In genomic region chr9:128203024-128203841, GRCh38 we compare ENCODE assay signal across 8 cellular contexts. TPM values are rescaled to one million over a fixed set of nuclear protein-coding genes. Genes with fewer than 3 reads are reported as not detected.
DNase-seq lines count a peak whose midpoint lies in the region; ATAC-seq and TF ChIP-seq lines count a peak whose summit lies in the region.

Gene DNM1, plus strand, starts transcription at chr9:128203379. Its CDS starts 92 bp downstream, at chr9:128203471.

- TF ChIP-seq CTCF in KMS-11 (conservative IDR thresholded peaks at IDR 0.05; ENCODE audit: low read depth, low read length) (peak; percentile 69), upper lobe of left lung (IDR thresholded peaks at IDR 0.05) (peak; percentile 96 to 100 (median 98))

- no peak for TF ChIP-seq EP300 in upper lobe of left lung (IDR thresholded peaks at IDR 0.05)

- no peak within 1 kb of the TSS for H3K4me3 ChIP-seq in KMS-11 (IDR thresholded peaks at IDR 0.05; ENCODE audit: insufficient read depth, low read depth, low read length)
- H3K4me3 ChIP-seq in adipocyte (ENCODE audit: low read length) = peak within 1 kb of the TSS; percentile 84
- peak within 1 kb of the TSS; percentile 27 to 75 (median 58) for H3K4me3 ChIP-seq in upper lobe of left lung

- H3K36me3 ChIP-seq in KMS-11 (ENCODE audit: insufficient read depth) = no peaks in the 10 kb centered on the region
- no peaks in the 10 kb centered on the region for H3K36me3 ChIP-seq in adipocyte (ENCODE audit: control insufficient read depth, insufficient read depth, low read length, severe bottlenecking)
- no peaks in the 10 kb centered on the region for H3K36me3 ChIP-seq in upper lobe of left lung

- H4K20me1 ChIP-seq in KMS-11 (ENCODE audit: insufficient read depth) = no peaks in the 10 kb centered on the region

- WGBS in upper lobe of left lung, 2 donors = 1 to 4% methylated on average over 2 to 9 of the region's 91 CpGs

- in situ Hi-C loops in Caki2 (cut with HindIII; ENCODE audit: low pct_unique_long_range_greater_than_20kb, low sequenced_read_pairs) = no loop called here

- H3K9me3 ChIP-seq in adipocyte (ENCODE audit: control insufficient read depth, low read length) (no peaks in the 10 kb centered on the region), upper lobe of left lung (no peaks in the 10 kb centered on the region)

- intact Hi-C loops in left cardiac atrium (cut with DNase I) = no loop called here
- intact Hi-C loops in posterior cingulate gyrus (cut with DNase I) = no loop called here

- no peaks in the 10 kb centered on the region for H3K79me2 ChIP-seq in KMS-11 (ENCODE audit: insufficient read depth, low read depth)

- peak within 1 kb of the TSS; percentile 7 for H3K4me2 ChIP-seq in KMS-11

- TF ChIP-seq POLR2A in upper lobe of left lung (IDR thresholded peaks at IDR 0.05) = no peak

- peak; percentile 66 for DNase-seq in Caki2 (ENCODE audit: low read depth)
- peak; percentile 69 for DNase-seq in SW480 (ENCODE audit: low spot score)
- DNase-seq in adipocyte (ENCODE audit: low read depth) = peak; percentile 86
- peak; percentile 62 for DNase-seq in left cardiac atrium
- peak in 9 of 10 donors; percentile 29 to 96 (median 63) for DNase-seq in posterior cingulate gyrus
- DNase-seq in upper lobe of left lung = peak; percentile 63 to 95

- no peak within 1 kb of the TSS for H3K27ac ChIP-seq in KMS-11
- peak within 1 kb of the TSS in 2 of 4 donors; percentile 4 to 38 for H3K27ac ChIP-seq in upper lobe of left lung

- ATAC-seq in GM21526 (IDR thresholded peaks at IDR 0.05; ENCODE audit: low FRiP score, unreplicated experiment) (peak; percentile 66), left cardiac atrium (peak; percentile 85 to 93), upper lobe of left lung (ENCODE audit: low FRiP score in 2 of 2) (peak; percentile 85 to 95)

- H3K4me1 ChIP-seq in KMS-11 (ENCODE audit: low read depth, poor library complexity, severe bottlenecking) (peaks cover 3% of the 10 kb centered on the region), adipocyte (ENCODE audit: control insufficient read depth, insufficient read depth, low read length) (peaks cover 8% of the 10 kb centered on the region), upper lobe of left lung (peaks cover 13 to 15% (median 14%) of the 10 kb centered on the region in 4 donors)

- peak within 1 kb of the TSS; percentile 39 for H2AFZ ChIP-seq in KMS-11 (ENCODE audit: low read depth)

- H3K27me3 ChIP-seq in KMS-11 (ENCODE audit: insufficient read depth, low read depth) (peaks cover 37% of the 10 kb centered on the region), adipocyte (replicated peaks; ENCODE audit: control insufficient read depth, insufficient read depth, low read length) (no peaks in the 10 kb centered on the region), upper lobe of left lung (peaks cover 0 to 18% (median 8%) of the 10 kb centered on the region in 4 donors)

- no peak within 1 kb of the TSS for H3K9ac ChIP-seq in KMS-11
- peak within 1 kb of the TSS; percentile 79 for H3K9ac ChIP-seq in adipocyte (ENCODE audit: low read length)

RNA-seq across cellular contexts. Expression of gene DNM1, which starts in this region (rescaled TPM):
- 15.3 and 22.3 TPM in 2 replicates for total RNA-seq in Caki2 (2014; rRNA removed; shearing (Covaris generic); ENCODE audit: low replicate concordance)
- total RNA-seq in left cardiac atrium = 10 to 100 TPM; 11.3 to 14.0 TPM
- total RNA-seq in upper lobe of left lung = 10 to 100 TPM in 2 of 6 donors, 1 to 10 TPM in 4; 1.4 to 17.8 (median 7.9) TPM
